Comparison of ENCODE assay signal across 24 cellular contexts in the genomic region with DNA sequence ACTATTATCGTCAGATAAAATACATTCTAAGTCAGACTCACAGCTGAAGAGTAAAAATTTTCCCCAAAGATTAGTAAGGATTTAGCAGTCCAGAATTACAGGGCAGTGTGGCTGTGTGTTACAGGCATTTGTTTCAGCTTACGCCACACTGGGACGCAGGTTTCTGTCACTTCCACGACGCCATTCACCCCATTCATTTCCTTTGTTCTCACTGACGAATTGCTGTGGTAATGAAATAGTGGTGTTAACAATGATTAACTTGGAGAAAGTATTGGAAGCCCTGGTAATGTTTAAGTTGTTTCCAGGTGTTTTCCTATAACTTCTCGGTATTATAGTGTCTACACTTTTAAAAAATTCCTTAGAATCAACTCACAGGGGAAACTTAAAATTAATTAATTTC.
"Had no signal": no experiment of that assay in that cellular context is flagged by ENCODE, and none has a peak within 500 bp of the region (broad histone marks: within the 10 kb centered on the region; RNA-seq: fewer than 3 reads in every experiment).

No MANE protein-coding gene starts in this region.

- H3K9ac ChIP-seq: KMS-11, SK-N-SH had no signal

- DNase-seq: Kasumi-1, MM.1S, NCI-H1092 treated with DMSO at 0.1 percent for 48 hours, NCI-H1417, NCI-H146, NCI-H1694 treated with DMSO at 0.1 percent for 48 hours, NCI-H1930, NCI-H2081, NCI-H2107, NCI-H2227 treated with DMSO at 0.1 percent for 48 hours, NCI-H446, NCI-H510A, NCI-H524 treated with DMSO at 0.1 percent for 48 hours, NCI-H69, NCI-H774, PC-3, SHP77, SK-N-SH had no signal

- ATAC-seq: K562, Panc1, PC-3 had no signal

- H3K4me1 Mint-ChIP-seq: IgD-negative memory B cell had no signal

- H3K4me3 Mint-ChIP-seq: IgD-negative memory B cell had no signal

- H3K9me3 ChIP-seq: SK-N-SH had no signal

- H3K27ac Mint-ChIP-seq: IgD-negative memory B cell had no signal

- H3K9me3 Mint-ChIP-seq: IgD-negative memory B cell had no signal

- H3K27ac ChIP-seq: HL-60, KMS-11, RWPE1 had no signal

- H3K4me3 ChIP-seq: K562 had no signal

- H3K9me2 ChIP-seq: SK-N-SH had no signal

- H3K36me3 Mint-ChIP-seq: IgD-negative memory B cell had no signal

- H3K4me2 ChIP-seq: KMS-11, SK-N-SH had no signal
